9 cellular contexts compared by ENCODE assay signal in the genomic region with DNA sequence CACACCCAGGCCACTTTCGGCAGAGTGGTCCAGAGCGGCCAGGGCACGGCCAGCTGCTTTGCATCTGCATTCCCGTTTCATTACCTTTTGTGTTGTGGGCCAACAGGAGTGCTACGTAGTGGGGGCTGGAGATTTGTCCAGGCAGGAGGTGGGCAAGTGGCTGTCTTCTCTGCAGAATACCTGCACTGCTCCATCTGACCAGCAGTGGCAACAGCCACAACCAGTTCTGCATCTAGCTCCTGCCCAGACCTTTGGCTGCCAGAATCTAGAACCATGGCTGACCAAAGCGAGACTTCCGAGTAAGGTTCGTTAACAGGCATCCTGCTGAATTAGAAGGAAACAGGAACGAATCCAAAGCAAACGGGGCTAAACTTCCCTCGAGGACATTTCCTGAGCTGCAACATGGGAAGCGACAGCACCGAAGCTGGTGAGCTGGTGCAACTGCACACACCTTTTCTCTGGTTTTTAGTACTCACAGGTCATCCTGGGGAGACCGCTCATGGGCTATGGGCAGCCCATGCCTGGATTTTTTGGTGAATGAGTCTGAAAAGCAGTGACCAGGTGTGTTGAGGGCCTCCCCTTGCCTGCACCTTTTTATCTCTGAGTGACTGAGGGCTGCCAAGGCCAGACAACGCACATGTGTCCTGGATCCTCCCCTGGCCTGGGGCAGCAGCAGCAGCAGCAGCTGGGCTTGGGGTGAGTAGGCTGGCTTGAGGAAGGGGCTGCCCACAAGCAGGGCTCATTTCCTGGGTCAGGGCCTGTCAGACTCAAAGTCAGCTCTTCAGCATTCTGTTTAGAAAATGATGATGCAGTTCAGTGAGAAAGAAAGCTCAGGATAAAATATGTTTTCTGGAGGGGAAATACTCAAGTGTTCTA. TPM values are rescaled to one million over a fixed set of nuclear protein-coding genes. Genes with fewer than 3 reads are reported as not detected.
DNase-seq lines count a peak whose midpoint lies in the region; ATAC-seq, FAIRE-seq and TF ChIP-seq lines count a peak whose summit lies in the region.
"Had no signal": no experiment of that assay in that cellular context is flagged by ENCODE, and none has a peak within 500 bp of the region (broad histone marks: within the 10 kb centered on the region; RNA-seq: fewer than 3 reads in every experiment).

No MANE protein-coding gene starts in this region.

- H3K27me3 ChIP-seq in heart right ventricle = peaks cover 0 to 24% (median 19%) of the 10 kb centered on the region in 7 donors
- H3K27me3 ChIP-seq in small intestine (ENCODE audit: control insufficient read depth in 2 of 2, insufficient read depth in 2 of 2, low read length in 2 of 2) = peaks cover 0 to 9% of the 10 kb centered on the region in 2 donors

- H3K4me1 ChIP-seq in heart right ventricle (peaks cover 0 to 45% (median 23%) of the 10 kb centered on the region in 9 donors), small intestine (ENCODE audit: control insufficient read depth in 2 of 2, insufficient read depth in 1 of 2, low read depth in 1 of 2, low read length in 1 of 2) (no peaks in the 10 kb centered on the region)
- H3K4me1 ChIP-seq: SJSA1 had no signal

- no peak for ATAC-seq in heart right ventricle
- peak; percentile 45 for ATAC-seq in HG02938 (IDR thresholded peaks at IDR 0.05; ENCODE audit: unreplicated experiment)

- TF ChIP-seq CTCF in heart right ventricle (IDR thresholded peaks at IDR 0.05) (no peak), VCaP (conservative IDR thresholded peaks at IDR 0.05) (peak; percentile 63)

- intact Hi-C loops in cardiac septum (cut with DNase I) (no loop called here), heart right ventricle (cut with DNase I) (no loop called here)

- H3K27ac ChIP-seq in heart right ventricle (no peak overlapping the region), VCaP (peak overlapping the region; percentile 22; the same call in 1 of the 2 replicates), small intestine (ENCODE audit: low read depth in 1 of 2, low read length in 1 of 2) (no peak overlapping the region)
- H3K27ac ChIP-seq: SJSA1 had no signal

- DNase-seq in cardiac septum (ENCODE audit: low spot score) = peak; percentile 58
- no peak for DNase-seq in heart right ventricle
- no peak for DNase-seq in small intestine
- no peak for DNase-seq in NCI-H1694 (lab: John Stamatoyannopoulos, UW)
- DNase-seq in NCI-H510A treated with DMSO at 0.1 percent for 48 hours (lab: John Stamatoyannopoulos, UW) = no peak
- DNase-seq in NK-92 (lab: John Stamatoyannopoulos, UW; ENCODE audit: unreplicated experiment) = no peak

- H3K9me3 ChIP-seq in heart right ventricle (no peaks in the 10 kb centered on the region), small intestine (ENCODE audit: control insufficient read depth, low read depth) (no peaks in the 10 kb centered on the region)
- H3K9me3 ChIP-seq: SJSA1 had no signal

- H3K4me3 ChIP-seq in heart right ventricle = no peak overlapping the region
- no peak overlapping the region for H3K4me3 ChIP-seq in small intestine (ENCODE audit: low read depth in 1 of 2, low read length in 2 of 2)
- H3K4me3 ChIP-seq: SJSA1 had no signal

- FAIRE-seq in small intestine (lab: Jason Lieb, UNC) = no peak

- H3K36me3 ChIP-seq in heart right ventricle (peaks cover 0 to 21% (median 0%) of the 10 kb centered on the region in 9 donors), small intestine (ENCODE audit: control insufficient read depth in 2 of 2, insufficient read depth in 2 of 2, low read length in 2 of 2) (no peaks in the 10 kb centered on the region)
- H3K36me3 ChIP-seq: SJSA1 had no signal

- WGBS in heart right ventricle, 2 donors = 73 to 76% methylated on average over 15 of the region's 15 CpGs
- 82 to 87% (median 83%) methylated on average over 15 of the region's 15 CpGs for WGBS in small intestine, 3 donors

RNA-seq across cellular contexts. Expression of a gene that starts 10.6 kb away (rescaled TPM):
- 0.94 TPM for total RNA-seq in cardiac septum
- total RNA-seq in heart right ventricle = 1 to 10 TPM in 1 of 10 donors, under 1 TPM in 9; 0.10 to 1.2 (median 0.66) TPM
- polyA plus RNA-seq in heart right ventricle = under 1 TPM; 0.17 to 0.37 TPM
- polyA plus RNA-seq in small intestine = under 1 TPM in 1 of 3 donors, not detected in 2; 0.16 TPM

RNA-seq across cellular contexts. Expression of a gene that starts 26.6 kb away (rescaled TPM):
- total RNA-seq in cardiac septum (15.6 TPM), heart right ventricle (10 to 100 TPM; 11.3 to 26.3 (median 16.1) TPM)
- polyA plus RNA-seq in heart right ventricle (10 to 100 TPM; 16.8 to 24.6 TPM), small intestine (10 to 100 TPM; 18.5 to 23.5 (median 23.2) TPM)
